In the genomic region with DNA sequence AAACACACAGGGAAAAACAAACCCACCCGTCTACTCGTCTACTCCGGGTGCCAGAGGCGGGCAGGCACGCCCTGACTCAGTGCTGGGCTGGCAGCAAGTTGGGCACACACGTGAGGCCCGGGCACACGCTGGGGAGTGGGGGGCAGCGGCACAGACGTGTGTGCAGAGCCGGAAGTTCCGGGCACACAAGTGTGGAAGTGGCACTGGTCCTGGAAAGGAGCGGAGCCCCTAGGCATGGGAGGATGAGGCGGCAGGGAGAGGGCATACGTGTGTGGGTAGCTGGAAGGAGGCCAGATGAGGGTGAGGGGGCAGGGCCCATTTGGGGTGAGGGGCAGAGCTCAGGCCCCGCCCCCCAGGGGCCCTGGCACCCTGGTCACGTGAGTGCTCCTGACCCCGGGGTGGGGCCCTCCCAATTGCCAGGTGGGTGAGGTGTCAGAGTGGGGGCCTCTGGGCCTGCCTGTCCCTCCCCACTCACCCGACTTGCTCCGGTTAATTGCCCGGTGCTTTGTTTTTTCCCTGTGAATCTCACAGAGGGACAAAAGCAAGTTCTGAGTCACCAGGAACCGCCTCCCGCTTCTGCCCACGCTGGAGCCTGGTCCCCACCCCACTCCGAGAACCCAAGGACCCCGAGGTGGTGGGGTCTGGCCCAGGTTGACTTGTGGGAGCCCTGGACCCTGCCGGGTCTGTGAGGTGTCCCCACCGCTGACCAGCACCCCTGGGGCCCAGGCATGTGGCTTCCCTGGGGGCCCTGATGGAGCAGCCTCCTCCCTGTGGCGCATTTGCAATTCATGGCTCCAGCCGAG, we compare ENCODE assay signal across 9 cellular contexts.
A peak's percentile ranks its signal among the peaks of the same experiment; 100 is the strongest.
DNase-seq lines count a peak whose midpoint lies in the region; TF ChIP-seq lines count a peak whose summit lies in the region.
"Had no signal": no experiment of that assay in that cellular context is flagged by ENCODE, and none has a peak within 500 bp of the region (broad histone marks: within the 10 kb centered on the region; RNA-seq: fewer than 3 reads in every experiment).

No MANE protein-coding gene starts in this region.

- TF ChIP-seq CTCF in type B pancreatic cell (conservative IDR thresholded peaks at IDR 0.05) = no peak
- no peak for TF ChIP-seq CTCF in brain microvascular endothelial cell (IDR thresholded peaks at IDR 0.05; ENCODE audit: low read depth, low read length, missing control alignments)

- H3K27ac Mint-ChIP-seq in type B pancreatic cell = peak overlapping the region; percentile 96

- in situ Hi-C loops in brain microvascular endothelial cell (cut with HindIII; ENCODE audit: low pct_ligation_motif_present, low sequenced_read_pairs) = no loop called here

- H3K27me3 Mint-ChIP-seq in type B pancreatic cell = no peaks in the 10 kb centered on the region

- H3K9me3 Mint-ChIP-seq in type B pancreatic cell = no peaks in the 10 kb centered on the region

- H3K27ac ChIP-seq in angular gyrus (ENCODE audit: low read depth, low read length) (peak overlapping the region; percentile 16), brain microvascular endothelial cell (no peak overlapping the region), substantia nigra (ENCODE audit: low read depth, low read length, poor library complexity, severe bottlenecking) (no peak overlapping the region)

- peaks cover 34% of the 10 kb centered on the region for H3K4me1 Mint-ChIP-seq in type B pancreatic cell (ENCODE audit: unreplicated experiment)

- DNase-seq in NCI-H1417 (lab: John Stamatoyannopoulos, UW) (peak in 2 of 3 experiments; percentile 91 to 93), NCI-H1417 treated with DMSO at 0.1 percent for 48 hours (lab: John Stamatoyannopoulos, UW) (no peak), left kidney (ENCODE audit: low read depth, low spot score) (peak; percentile 54), type B pancreatic cell (ENCODE audit: extremely low spot score, unreplicated experiment) (no peak), brain microvascular endothelial cell (no peak), substantia nigra (lab: John Stamatoyannopoulos, UW) (no peak)
- no peak for DNase-seq in activated CD4-positive, alpha-beta T cell treated with anti-CD3 and anti-CD28 coated beads, Interleukin-2, amount 50 U/mL, for 48 hours
- DNase-seq: NCI-H2081 treated with DMSO at 0.1 percent for 48 hours had no signal

- no peak overlapping the region for H3K4me3 ChIP-seq in brain microvascular endothelial cell (ENCODE audit: low read depth, low read length)

- H3K27me3 ChIP-seq in brain microvascular endothelial cell (replicated peaks) = peaks cover 2% of the 10 kb centered on the region

- peak overlapping the region; percentile 81 for H3K4me3 Mint-ChIP-seq in type B pancreatic cell

- no peaks in the 10 kb centered on the region for H3K36me3 Mint-ChIP-seq in type B pancreatic cell

- H3K36me3 ChIP-seq in brain microvascular endothelial cell (replicated peaks) = no peaks in the 10 kb centered on the region

Comparison
In these comparisons a context has a peak if more than half of its experiments do, and no peak if none do; other contexts are left out.
1. DNase-seq: peak in NCI-H1417 (2 of 3) and left kidney (single experiment); none in NCI-H1417 treated with DMSO at 0.1 percent for 48 hours (single experiment), type B pancreatic cell (single experiment), activated CD4-positive, alpha-beta T cell treated with anti-CD3 and anti-CD28 coated beads, Interleukin-2, amount 50 U/mL, for 48 hours (0 of 2), brain microvascular endothelial cell (single experiment) and substantia nigra (0 of 49).